ENCODE assay signal across 1 cellular context in genomic region chr7:1755783-1756626, GRCh38.
TF ChIP-seq lines count a peak whose summit lies in the region.

No MANE protein-coding gene starts in this region.

TF ChIP-seq in K562, 482 proteins besides CTCF, POLR2A, EP300 and RAD21 (continued from another document):
- TF ChIP-seq HMBOX1 (IDR thresholded peaks at IDR 0.05) (peak; percentile 69), SIX5 (IDR thresholded peaks at IDR 0.05; ENCODE audit: borderline replicate concordance in 1 of 2, insufficient read depth in 1 of 2, low read depth in 1 of 2, low read length in 2 of 2) (no peak), ZBTB43 (CRISPR knock-in tag; IDR thresholded peaks at IDR 0.05) (no peak), DPF2 (IDR thresholded peaks at IDR 0.05) (no peak)
